In the genomic region with DNA sequence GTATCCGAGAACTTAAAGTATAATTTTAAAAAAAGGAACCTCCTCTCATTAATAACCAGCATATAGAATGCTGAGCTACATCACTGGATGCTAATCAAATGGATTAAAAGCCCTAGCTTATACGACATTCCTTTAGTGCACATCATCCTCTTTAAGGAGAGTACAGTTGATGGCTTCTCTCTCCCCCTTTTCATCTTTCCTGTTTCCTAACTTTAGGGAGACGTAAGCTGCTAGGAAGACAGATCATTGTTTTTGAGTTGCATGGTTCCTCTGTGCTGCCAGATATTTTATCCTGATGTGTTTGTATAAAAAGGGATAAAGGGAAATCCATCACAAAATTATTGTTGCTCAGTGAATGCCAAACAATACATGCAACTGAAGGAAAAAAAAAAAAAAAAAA, we compare ENCODE assay signal across 22 cellular contexts.
"Had no signal": no experiment of that assay in that cellular context is flagged by ENCODE, and none has a peak within 500 bp of the region (broad histone marks: within the 10 kb centered on the region; RNA-seq: fewer than 3 reads in every experiment).

No MANE protein-coding gene starts in this region.

- H3K4me3 Mint-ChIP-seq: activated CD8-positive, alpha-beta T cell treated with anti-CD3 and anti-CD28 coated beads for 36 hours; activated naive CD4-positive, alpha-beta T cell treated with anti-CD3 and anti-CD28 coated beads, Interleukin-2, amount 50 U/mL, for 24 hours; brain; central memory CD8-positive, alpha-beta T cell; T-helper 1 cell treated with Interleukin-12 subunit alpha and Interleukin-12 subunit beta and Interleukin-4 antibody, amounts not matched to agents 30 μg/mL and 1 μg/mL, for 36 hours had no signal

- H3K4me1 Mint-ChIP-seq: activated naive CD4-positive, alpha-beta T cell treated with anti-CD3 and anti-CD28 coated beads, Interleukin-2, amount 50 U/mL, for 24 hours; central memory CD8-positive, alpha-beta T cell had no signal

- DNase-seq: activated CD4-positive, alpha-beta T cell treated with anti-CD3 and anti-CD28 coated beads for 4 hours; activated CD8-positive, alpha-beta memory T cell treated with anti-CD3 and anti-CD28 coated beads, Interleukin-2, amount 50 U/mL, for 4 hours; activated CD8-positive, alpha-beta T cell treated with anti-CD3 and anti-CD28 coated beads for 36 hours; activated naive CD4-positive, alpha-beta T cell; amniotic stem cell; Karpas-422; MM.1S; NCI-H1105 treated with DMSO at 0.1 percent for 48 hours; NCI-H1436 treated with DMSO at 0.1 percent for 48 hours; NCI-H187; NCI-H2081 treated with DMSO at 0.1 percent for 48 hours; NCI-H446; NCI-H524 treated with DMSO at 0.1 percent for 48 hours; NCI-H748 treated with DMSO at 0.1 percent for 48 hours had no signal

- H3K4me3 ChIP-seq: ascending aorta, SK-N-MC had no signal

- H3K36me3 Mint-ChIP-seq: activated naive CD4-positive, alpha-beta T cell treated with anti-CD3 and anti-CD28 coated beads, Interleukin-2, amount 50 U/mL, for 24 hours; brain had no signal

- ATAC-seq: activated CD4-positive, CD25-positive, alpha-beta regulatory T cell treated with anti-CD3 and anti-CD28 coated beads, Interleukin-2, amount 50 U/mL, for 24 hours; activated CD8-positive, alpha-beta T cell treated with anti-CD3 and anti-CD28 coated beads for 36 hours; Right ventricle myocardium inferior had no signal

- H3K9me3 Mint-ChIP-seq: activated CD8-positive, alpha-beta T cell treated with anti-CD3 and anti-CD28 coated beads for 36 hours; activated naive CD4-positive, alpha-beta T cell treated with anti-CD3 and anti-CD28 coated beads, Interleukin-2, amount 50 U/mL, for 24 hours; brain; T-helper 1 cell treated with Interleukin-12 subunit alpha and Interleukin-12 subunit beta and Interleukin-4 antibody, amounts not matched to agents 30 μg/mL and 1 μg/mL, for 36 hours had no signal

- H3K27me3 Mint-ChIP-seq: activated naive CD4-positive, alpha-beta T cell treated with anti-CD3 and anti-CD28 coated beads, Interleukin-2, amount 50 U/mL, for 24 hours; brain; central memory CD8-positive, alpha-beta T cell had no signal

- H3K27ac Mint-ChIP-seq: activated CD8-positive, alpha-beta T cell treated with anti-CD3 and anti-CD28 coated beads for 36 hours; activated naive CD4-positive, alpha-beta T cell treated with anti-CD3 and anti-CD28 coated beads, Interleukin-2, amount 50 U/mL, for 24 hours; T-helper 1 cell treated with Interleukin-12 subunit alpha and Interleukin-12 subunit beta and Interleukin-4 antibody, amounts not matched to agents 30 μg/mL and 1 μg/mL, for 36 hours had no signal
